In the genomic region with DNA sequence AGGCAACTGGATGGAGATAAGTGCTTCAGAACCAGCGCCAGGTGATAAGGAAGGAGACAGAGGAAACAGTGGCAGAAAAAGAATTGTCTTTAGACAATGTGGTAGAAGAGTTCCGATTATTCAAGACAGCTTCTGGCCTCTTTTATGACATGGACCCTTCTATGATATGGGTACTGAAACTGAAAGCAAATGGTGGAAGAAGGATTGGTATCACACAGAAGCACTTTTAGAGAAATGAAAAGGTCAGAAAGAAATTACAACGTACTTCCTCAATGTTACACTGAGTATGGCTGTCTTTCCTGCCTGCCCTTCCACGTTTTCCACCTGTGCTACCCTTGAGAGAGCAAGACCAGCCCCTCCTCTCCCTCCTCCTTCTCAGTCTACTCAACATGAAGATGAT, we compare ENCODE assay signal across 32 cellular contexts.
"Had no signal": no experiment of that assay in that cellular context is flagged by ENCODE, and none has a peak within 500 bp of the region (broad histone marks: within the 10 kb centered on the region; RNA-seq: fewer than 3 reads in every experiment).

No MANE protein-coding gene starts in this region.

- H3K27me3 Mint-ChIP-seq: activated CD4-positive, alpha-beta memory T cell treated with anti-CD3 and anti-CD28 coated beads for 36 hours; activated CD4-positive, alpha-beta T cell treated with anti-CD3 and anti-CD28 coated beads for 36 hours; activated CD4-positive, alpha-beta T cell treated with anti-CD3 and anti-CD28 coated beads, Interleukin-2, amount 10 ng/mL, durations not matched to agents 24 days and 14 days; activated CD8-positive, alpha-beta memory T cell treated with anti-CD3 and anti-CD28 coated beads, Interleukin-2, amount 10 ng/mL, durations not matched to agents 7 days and 5 days; activated naive CD8-positive, alpha-beta T cell treated with anti-CD3 and anti-CD28 coated beads, Interleukin-2, amount 10 ng/mL, durations not matched to agents 7 days and 5 days had no signal

- H3K4me1 Mint-ChIP-seq: activated CD4-positive, alpha-beta T cell treated with anti-CD3 and anti-CD28 coated beads for 36 hours; activated CD4-positive, alpha-beta T cell treated with anti-CD3 and anti-CD28 coated beads, Interleukin-2, amount 10 ng/mL, durations not matched to agents 24 days and 14 days; activated CD8-positive, alpha-beta memory T cell treated with anti-CD3 and anti-CD28 coated beads, Interleukin-2, amount 10 ng/mL, durations not matched to agents 7 days and 5 days; activated naive CD8-positive, alpha-beta T cell treated with anti-CD3 and anti-CD28 coated beads, Interleukin-2, amount 10 ng/mL, durations not matched to agents 7 days and 5 days; brain had no signal

- H3K36me3 Mint-ChIP-seq: activated CD4-positive, alpha-beta memory T cell treated with anti-CD3 and anti-CD28 coated beads for 36 hours; activated CD8-positive, alpha-beta memory T cell treated with anti-CD3 and anti-CD28 coated beads, Interleukin-2, amount 10 ng/mL, durations not matched to agents 7 days and 5 days; activated naive CD4-positive, alpha-beta T cell treated with anti-CD3 and anti-CD28 coated beads, Interleukin-2, amount 50 U/mL, for 72 hours; activated naive CD8-positive, alpha-beta T cell treated with anti-CD3 and anti-CD28 coated beads, Interleukin-2, amount 10 ng/mL, durations not matched to agents 7 days and 5 days; brain had no signal

- H3K4me3 Mint-ChIP-seq: activated CD4-positive, alpha-beta memory T cell treated with anti-CD3 and anti-CD28 coated beads for 36 hours; activated CD4-positive, alpha-beta T cell treated with anti-CD3 and anti-CD28 coated beads for 36 hours; activated CD4-positive, alpha-beta T cell treated with anti-CD3 and anti-CD28 coated beads, Interleukin-2, amount 10 ng/mL, durations not matched to agents 24 days and 14 days; activated CD8-positive, alpha-beta memory T cell treated with anti-CD3 and anti-CD28 coated beads, Interleukin-2, amount 10 ng/mL, durations not matched to agents 7 days and 5 days; activated CD8-positive, alpha-beta T cell treated with anti-CD3 and anti-CD28 coated beads, Interleukin-2, amount 10 ng/mL, durations not matched to agents 7 days and 5 days; activated naive CD4-positive, alpha-beta T cell treated with anti-CD3 and anti-CD28 coated beads for 36 hours; activated naive CD8-positive, alpha-beta T cell treated with anti-CD3 and anti-CD28 coated beads, Interleukin-2, amount 10 ng/mL, durations not matched to agents 7 days and 5 days; activated T-helper 1 cell treated with anti-CD3 and anti-CD28 coated beads, Interleukin-12 subunit alpha, Interleukin-12 subunit beta, Interleukin-2, Interleukin-4 antibody, amounts not matched to agents 30 ng/mL and 10 ng/mL and 1 ng/mL, durations not matched to agents 14 hours and 24 hours and 36 hours; brain had no signal

- H3K27ac Mint-ChIP-seq: activated CD4-positive, alpha-beta memory T cell treated with anti-CD3 and anti-CD28 coated beads for 36 hours; activated CD4-positive, alpha-beta T cell treated with anti-CD3 and anti-CD28 coated beads for 36 hours; activated CD4-positive, alpha-beta T cell treated with anti-CD3 and anti-CD28 coated beads, Interleukin-2, amount 10 ng/mL, durations not matched to agents 24 days and 14 days; activated CD8-positive, alpha-beta memory T cell treated with anti-CD3 and anti-CD28 coated beads, Interleukin-2, amount 10 ng/mL, durations not matched to agents 7 days and 5 days; activated CD8-positive, alpha-beta T cell treated with anti-CD3 and anti-CD28 coated beads, Interleukin-2, amount 10 ng/mL, durations not matched to agents 7 days and 5 days; activated naive CD4-positive, alpha-beta T cell treated with anti-CD3 and anti-CD28 coated beads for 36 hours; activated naive CD4-positive, alpha-beta T cell treated with anti-CD3 and anti-CD28 coated beads, Interleukin-2, amount 50 U/mL, for 72 hours; activated naive CD8-positive, alpha-beta T cell treated with anti-CD3 and anti-CD28 coated beads, Interleukin-2, amount 10 ng/mL, durations not matched to agents 7 days and 5 days; activated T-helper 1 cell treated with anti-CD3 and anti-CD28 coated beads, Interleukin-12 subunit alpha, Interleukin-12 subunit beta, Interleukin-2, Interleukin-4 antibody, amounts not matched to agents 30 ng/mL and 10 ng/mL and 1 ng/mL, durations not matched to agents 14 hours and 24 hours and 36 hours; activated T-helper 2 cell treated with anti-CD3 and anti-CD28 coated beads, Interferon-gamma antibody, Interleukin-2, Interleukin-4, amounts not matched to agents 10 μg/mL and 5 μg/mL and 100 μg/mL, durations not matched to agents 14 hours and 24 hours and 36 hours; brain had no signal

- H3K4me1 ChIP-seq: ascending aorta, breast epithelium, colonic mucosa, esophagus squamous epithelium, gastroesophageal sphincter had no signal

- ATAC-seq: activated CD4-positive, alpha-beta T cell treated with anti-CD3 and anti-CD28 coated beads for 36 hours; activated CD8-positive, alpha-beta memory T cell treated with anti-CD3 and anti-CD28 coated beads, Interleukin-2, amount 10 ng/mL, durations not matched to agents 7 days and 5 days; activated CD8-positive, alpha-beta T cell treated with anti-CD3 and anti-CD28 coated beads, Interleukin-2, amount 10 ng/mL, durations not matched to agents 7 days and 5 days; activated naive CD4-positive, alpha-beta T cell treated with anti-CD3 and anti-CD28 coated beads, Interleukin-2, amount 50 U/mL, for 72 hours; gastroesophageal sphincter had no signal

- FAIRE-seq: endometrium, endothelial cell of umbilical vein had no signal

- H3K9me3 ChIP-seq: ascending aorta, breast epithelium, colonic mucosa, esophagus squamous epithelium, gastroesophageal sphincter had no signal

- H3K27ac ChIP-seq: ascending aorta, breast epithelium, cardiac muscle cell, colonic mucosa, epithelial cell of prostate, esophagus squamous epithelium, gastroesophageal sphincter had no signal

- H3K36me3 ChIP-seq: ascending aorta, breast epithelium, cardiac muscle cell, colonic mucosa, esophagus squamous epithelium, gastroesophageal sphincter had no signal

- H3K9me3 Mint-ChIP-seq: brain had no signal

- H3K27me3 ChIP-seq: ascending aorta, breast epithelium, cardiac muscle cell, colonic mucosa, esophagus squamous epithelium, gastroesophageal sphincter had no signal

- H3K4me3 ChIP-seq: ascending aorta, breast epithelium, cardiac muscle cell, colonic mucosa, esophagus squamous epithelium, gastroesophageal sphincter had no signal

- DNase-seq: activated CD4-positive, alpha-beta memory T cell treated with anti-CD3 and anti-CD28 coated beads for 36 hours; activated CD4-positive, alpha-beta T cell treated with anti-CD3 and anti-CD28 coated beads for 36 hours; activated CD4-positive, alpha-beta T cell treated with anti-CD3 and anti-CD28 coated beads, Interleukin-2, amount 10 ng/mL, durations not matched to agents 24 days and 14 days; activated CD4-positive, CD25-positive, alpha-beta regulatory T cell; activated CD4-positive, CD25-positive, alpha-beta regulatory T cell treated with anti-CD3 and anti-CD28 coated beads, Interleukin-2, amount 50 U/mL, for 72 hours; activated CD8-positive, alpha-beta memory T cell treated with anti-CD3 and anti-CD28 coated beads, Interleukin-2, amount 10 ng/mL, durations not matched to agents 7 days and 5 days; activated CD8-positive, alpha-beta memory T cell treated with anti-CD3 and anti-CD28 coated beads, Interleukin-2, amount 50 U/mL, for 4 hours; activated CD8-positive, alpha-beta T cell treated with anti-CD3 and anti-CD28 coated beads, Interleukin-2, amount 10 ng/mL, durations not matched to agents 7 days and 5 days; activated effector memory CD4-positive, alpha-beta T cell treated with anti-CD3 and anti-CD28 coated beads, Interleukin-2, amount 50 U/mL, for 16 hours; activated naive CD4-positive, alpha-beta T cell treated with anti-CD3 and anti-CD28 coated beads for 36 hours; activated naive CD8-positive, alpha-beta T cell treated with anti-CD3 and anti-CD28 coated beads, Interleukin-2, amount 10 ng/mL, durations not matched to agents 7 days and 5 days; activated T-cell treated with anti-CD3 and anti-CD28 coated beads, Interleukin-2, amount 50 U/mL, for 1 hour; activated T-cell treated with anti-CD3 and anti-CD28 coated beads, Interleukin-2, amount 50 U/mL, for 48 hours; central memory CD4-positive, alpha-beta T cell; cerebellar nuclear complex; colonic mucosa; effector CD8-positive, alpha-beta T cell; esophagus squamous epithelium; foreskin melanocyte; head of caudate nucleus; T-helper 2 cell had no signal
